ENCODE assay signal across 1 cellular context in genomic region chr17:48056879-48057278, GRCh38.
TF ChIP-seq lines count a peak whose summit lies in the region.

No MANE protein-coding gene starts in this region.

TF ChIP-seq in GM23338, 12 proteins besides CTCF, POLR2A, EP300 and RAD21 (continued from another document):
- TF ChIP-seq ZNF462 (CRISPR knock-in tag; IDR thresholded peaks at IDR 0.05) (no peak), ZNF114 (CRISPR knock-in tag; IDR thresholded peaks at IDR 0.05) (no peak), EZH2phosphoT487 (IDR thresholded peaks at IDR 0.05; ENCODE audit: unreplicated experiment) (no peak), POLR2AphosphoS5 (IDR thresholded peaks at IDR 0.05; ENCODE audit: low read depth) (no peak; the same call in 1 of the 2 replicates), CREB1 (CRISPR knock-in tag; IDR thresholded peaks at IDR 0.05; ENCODE audit: low read depth) (no peak), ETS1 (IDR thresholded peaks at IDR 0.05) (no peak), NANOG (IDR thresholded peaks at IDR 0.05; ENCODE audit: borderline replicate concordance) (no peak), ZNF331 (CRISPR knock-in tag; IDR thresholded peaks at IDR 0.05; ENCODE audit: low read depth) (no peak), JUNB (IDR thresholded peaks at IDR 0.05; ENCODE audit: unreplicated experiment) (no peak), REST (IDR thresholded peaks at IDR 0.05; ENCODE audit: unreplicated experiment) (no peak), EZH2 (IDR thresholded peaks at IDR 0.05; ENCODE audit: low read depth, unreplicated experiment) (no peak)
